In genomic region chr1:15848929-15849774, GRCh38 we compare ENCODE assay signal across 8 cellular contexts. TPM values are rescaled to one million over a fixed set of nuclear protein-coding genes. Genes with fewer than 3 reads are reported as not detected.
A peak's percentile ranks its signal among the peaks of the same experiment; 100 is the strongest.
DNase-seq lines count a peak whose midpoint lies in the region; ATAC-seq and TF ChIP-seq lines count a peak whose summit lies in the region.

No MANE protein-coding gene starts in this region.

- H3K27me3 ChIP-seq in DOHH2 (ENCODE audit: control insufficient read depth, low read length) (no peaks in the 10 kb centered on the region), SJSA1 (replicated peaks) (no peaks in the 10 kb centered on the region), thyroid gland (no peaks in the 10 kb centered on the region)

- H3K36me3 ChIP-seq in DOHH2 (ENCODE audit: control insufficient read depth, low read length): peaks cover 38% of the 10 kb centered on the region
- H3K36me3 ChIP-seq in SJSA1: peaks cover 10% of the 10 kb centered on the region
- H3K36me3 ChIP-seq in thyroid gland: no peaks in the 10 kb centered on the region

- peaks cover 12% of the 10 kb centered on the region; the same call in 1 of the 2 replicates for H4K20me1 ChIP-seq in DOHH2 (ENCODE audit: control insufficient read depth, insufficient read depth, low read depth, low read length)

- H3K4me2 ChIP-seq in DOHH2 (ENCODE audit: low read length): peak overlapping the region; percentile 90

- H3K4me1 ChIP-seq in DOHH2 (ENCODE audit: control insufficient read depth, low read length) (peaks cover 69% of the 10 kb centered on the region), SJSA1 (replicated peaks) (peaks cover 31% of the 10 kb centered on the region), thyroid gland (peaks cover 43 to 44% of the 10 kb centered on the region in 2 donors)

- peaks cover 42% of the 10 kb centered on the region for H3F3A ChIP-seq in DOHH2 (ENCODE audit: control insufficient read depth, insufficient read depth)

- TF ChIP-seq CTCF in DOHH2 (IDR thresholded peaks at IDR 0.05; ENCODE audit: low read depth, low read length, poor library complexity, severe bottlenecking) (no peak), glutamatergic neuron (IDR thresholded peaks at IDR 0.05; ENCODE audit: partially characterized antibody, unreplicated experiment) (no peak), thyroid gland (IDR thresholded peaks at IDR 0.05) (peak in 1 of 6 experiments; percentile 22)

- H3K9me3 Mint-ChIP-seq in activated naive CD4-positive, alpha-beta T cell treated with anti-CD3 and anti-CD28 coated beads, Interleukin-2, amount 50 U/mL, for 24 hours: no peaks in the 10 kb centered on the region
- H3K9me3 Mint-ChIP-seq in glutamatergic neuron (ENCODE audit: unreplicated experiment): peaks cover 13% of the 10 kb centered on the region

- H3K4me3 Mint-ChIP-seq in activated naive CD4-positive, alpha-beta T cell treated with anti-CD3 and anti-CD28 coated beads, Interleukin-2, amount 50 U/mL, for 24 hours: peak overlapping the region; percentile 93
- H3K4me3 Mint-ChIP-seq in glutamatergic neuron (ENCODE audit: unreplicated experiment): peak overlapping the region; percentile 95

- H3K9me3 ChIP-seq in DOHH2 (ENCODE audit: control insufficient read depth, insufficient read depth, low read length) (no peaks in the 10 kb centered on the region), SJSA1 (replicated peaks) (no peaks in the 10 kb centered on the region), thyroid gland (no peaks in the 10 kb centered on the region)

- H3K27me3 Mint-ChIP-seq in activated naive CD4-positive, alpha-beta T cell treated with anti-CD3 and anti-CD28 coated beads, Interleukin-2, amount 50 U/mL, for 24 hours: no peaks in the 10 kb centered on the region
- H3K27me3 Mint-ChIP-seq in glutamatergic neuron (ENCODE audit: unreplicated experiment): peaks cover 16% of the 10 kb centered on the region

- intact Hi-C loops in thyroid gland (cut with DNase I): loop anchor here (10.0 kb wide), 1 partner anchor 46 kb away; no protein-coding TSS in a partner anchor

- H3K9me2 ChIP-seq in DOHH2 (replicated peaks; ENCODE audit: control insufficient read depth, low read length): no peaks in the 10 kb centered on the region

- peak overlapping the region; percentile 73 for H3K4me3 ChIP-seq in DOHH2 (ENCODE audit: low read length)
- H3K4me3 ChIP-seq in SJSA1: peak overlapping the region; percentile 99
- H3K4me3 ChIP-seq in thyroid gland (replicated peaks in 1 of 3): peak overlapping the region; percentile 42 to 68 (median 67)

- ATAC-seq in HG03469 (IDR thresholded peaks at IDR 0.05; ENCODE audit: unreplicated experiment): no peak

- H3K27ac ChIP-seq in DOHH2 (ENCODE audit: low read depth, low read length) (peak overlapping the region; percentile 98), SJSA1 (peak overlapping the region; percentile 78), thyroid gland (peak overlapping the region; percentile 88 to 97 (median 97))

- H3K27ac Mint-ChIP-seq in activated naive CD4-positive, alpha-beta T cell treated with anti-CD3 and anti-CD28 coated beads, Interleukin-2, amount 50 U/mL, for 24 hours: peak overlapping the region; percentile 97
- peak overlapping the region; percentile 100 for H3K27ac Mint-ChIP-seq in glutamatergic neuron (ENCODE audit: unreplicated experiment)

- WGBS in thyroid gland, 2 donors: 0 to 1% methylated on average over 37 to 44 of the region's 44 CpGs

- peak; percentile 32 to 88 for TF ChIP-seq POLR2A in thyroid gland (IDR thresholded peaks at IDR 0.05)

- H3K4me1 Mint-ChIP-seq in activated naive CD4-positive, alpha-beta T cell treated with anti-CD3 and anti-CD28 coated beads, Interleukin-2, amount 50 U/mL, for 24 hours: peaks cover 46% of the 10 kb centered on the region
- H3K4me1 Mint-ChIP-seq in glutamatergic neuron (ENCODE audit: low read depth, unreplicated experiment): peaks cover 18% of the 10 kb centered on the region

- peaks cover 88% of the 10 kb centered on the region for H3K79me2 ChIP-seq in DOHH2 (ENCODE audit: control insufficient read depth, low read length)

- no peaks in the 10 kb centered on the region for H3K36me3 Mint-ChIP-seq in activated naive CD4-positive, alpha-beta T cell treated with anti-CD3 and anti-CD28 coated beads, Interleukin-2, amount 50 U/mL, for 24 hours
- no peaks in the 10 kb centered on the region for H3K36me3 Mint-ChIP-seq in glutamatergic neuron (ENCODE audit: unreplicated experiment)

- DNase-seq in MV-4-11 (lab: John Stamatoyannopoulos, UW): peak; percentile 75
- DNase-seq in SJSA1 (ENCODE audit: low read depth in 1 of 2, low spot score in 2 of 2): peak; percentile 86
- peak; percentile 89 for DNase-seq in glutamatergic neuron
- peak; percentile 83 for DNase-seq in occipital lobe (lab: John Stamatoyannopoulos, UW)
- DNase-seq in thyroid gland: peak; percentile 93

RNA-seq across cellular contexts. Expression of gene SPEN, which starts 1.6 kb away (rescaled TPM):
- total RNA-seq in SJSA1 (2014; rRNA removed; shearing (Covaris generic)): 5.0 and 17.5 TPM in 2 replicates
- total RNA-seq in glutamatergic neuron (ENCODE audit: unreplicated experiment) (52.4 TPM), occipital lobe (80.0 TPM), thyroid gland (10 to 100 TPM; 40.7 to 97.0 (median 57.3) TPM)

RNA-seq across cellular contexts. Expression of gene UQCRHL, which starts 41.7 kb away (rescaled TPM):
- 2.1 and 4.6 TPM in 2 replicates for total RNA-seq in SJSA1 (2014; rRNA removed; shearing (Covaris generic))
- total RNA-seq in glutamatergic neuron (ENCODE audit: unreplicated experiment): 2.0 TPM
- 2.7 TPM for total RNA-seq in occipital lobe
- 1 to 10 TPM in 2 of 4 donors, under 1 TPM in 2; 0.81 to 1.3 (median 1.00) TPM for total RNA-seq in thyroid gland
